Comparison of ENCODE assay signal across 17 cellular contexts in the genomic region with DNA sequence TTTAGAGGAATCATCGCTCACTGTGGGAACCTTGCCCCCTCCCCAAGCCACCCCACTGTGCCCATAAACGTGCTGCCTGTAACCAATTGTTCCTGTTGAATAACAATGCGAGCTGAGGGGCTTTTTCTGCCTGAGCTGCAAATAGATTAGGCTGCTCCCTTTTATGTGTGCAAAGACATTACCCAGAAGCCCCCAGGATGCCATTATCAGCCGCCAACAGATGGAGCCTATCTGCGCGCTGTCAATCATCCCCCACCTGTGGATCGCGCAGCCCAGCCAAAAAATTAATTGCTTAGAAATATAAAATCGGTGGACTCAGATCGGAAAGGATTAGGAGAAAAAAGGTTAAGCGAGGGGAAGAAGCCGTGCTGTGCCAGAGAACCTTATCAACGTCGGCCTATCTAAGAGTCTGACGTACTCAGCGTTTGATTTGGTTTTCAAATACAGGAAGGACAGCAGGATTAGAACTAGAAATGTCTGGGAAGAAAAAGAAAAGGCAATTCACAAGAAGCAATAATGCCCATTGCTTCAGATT.
A peak's percentile ranks its signal among the peaks of the same experiment; 100 is the strongest.
DNase-seq lines count a peak whose midpoint lies in the region; ATAC-seq, FAIRE-seq and TF ChIP-seq lines count a peak whose summit lies in the region.
"Had no signal": no experiment of that assay in that cellular context is flagged by ENCODE, and none has a peak within 500 bp of the region (broad histone marks: within the 10 kb centered on the region; RNA-seq: fewer than 3 reads in every experiment).

No MANE protein-coding gene starts in this region.

- H3K9me3 ChIP-seq in K562 (replicated peaks; ENCODE audit: control insufficient read depth, insufficient read depth, low read depth, low read length) (0 out of 2 replicates have a peak, but pooled peaks cover 1% of the 10 kb centered on the region), colonic mucosa (no peaks in the 10 kb centered on the region)

- no peaks in the 10 kb centered on the region for H4K20me1 ChIP-seq in K562 (replicated peaks; ENCODE audit: control insufficient read depth, insufficient read depth, low read length)

- CTCF ChIA-PET in K562 (lab: Yijun Ruan, JAX; ENCODE audit: low intra/inter-chr PET ratio), result interaction anchor here (0.7 kb wide), 1 partner anchor 501 kb away, joined by 3 read pairs; no protein-coding TSS in a partner anchor

- POLR2A ChIA-PET in K562 (lab: Yijun Ruan, JAX), result no interaction called here

- peak; percentile 92 for ATAC-seq in K562
- ATAC-seq: activated naive CD4-positive, alpha-beta T cell treated with anti-CD3 and anti-CD28 coated beads, Interleukin-2, amount 50 U/mL, for 72 hours; activated T-cell treated with anti-CD3 and anti-CD28 coated beads, Interleukin-2, amount 50 U/mL, for 4 hours; natural killer cell treated with Interleukin-12 subunit alpha and Interleukin-12 subunit beta and Interleukin-15 and Interleukin-18, amount 100 ng/mL, for 72 hours; sciatic nerve had no signal

- TF ChIP-seq EP300 in K562 (IDR thresholded peaks at IDR 0.05; ENCODE audit: low read length), result peak; percentile 91

- H3K27ac ChIP-seq in K562 (ENCODE audit: extremely low read depth, low read depth, low read length), result no peak overlapping the region
- no peak overlapping the region for H3K27ac ChIP-seq in colonic mucosa

- no peak for TF ChIP-seq RAD21 in K562 (CRISPR knock-in tag; conservative IDR thresholded peaks at IDR 0.05 in 1 of 2, IDR thresholded peaks at IDR 0.05 in 1 of 2)

- H3K4me1 ChIP-seq in K562 (replicated peaks in 1 of 2; ENCODE audit: control insufficient read depth in 2 of 2, insufficient read depth in 2 of 2, low read length in 2 of 2) (peaks cover 0 to 7% of the 10 kb centered on the region in 2 experiments; a peak in 2 of 5 replicates), colonic mucosa (no peaks in the 10 kb centered on the region)

- intact Hi-C loops in K562 (cut with micrococcal nuclease) (no loop called here), colonic mucosa (cut with DNase I) (no loop called here)

- TF ChIP-seq CTCF in K562 (IDR thresholded peaks at IDR 0.05 in 2 of 3, conservative IDR thresholded peaks at IDR 0.05 in 1 of 3; ENCODE audit: insufficient read depth in 2 of 3, low read depth in 1 of 3, low read length in 3 of 3) (no peak), colonic mucosa (IDR thresholded peaks at IDR 0.05) (no peak)

- H3K4me2 ChIP-seq in K562 (ENCODE audit: insufficient read depth, low read length), result peak overlapping the region; percentile 66

- no peaks in the 10 kb centered on the region for H3K79me2 ChIP-seq in K562 (ENCODE audit: control insufficient read depth, insufficient read depth, low read length)

- no peak for TF ChIP-seq POLR2A in K562 (conservative IDR thresholded peaks at IDR 0.05)

- no peaks in the 10 kb centered on the region for H3K36me3 ChIP-seq in K562 (ENCODE audit: control insufficient read depth, insufficient read depth, low read length)
- H3K36me3 ChIP-seq in colonic mucosa, result no peaks in the 10 kb centered on the region

- DNase-seq in NCI-H2171 treated with DMSO at 0.1 percent for 48 hours (lab: John Stamatoyannopoulos, UW), result peak; percentile 68
- DNase-seq in K562 (ENCODE audit: extremely low read depth in 1 of 4, low spot score in 3 of 4), result peak; percentile 66 to 82 (median 76)
- peak; percentile 78 for DNase-seq in iPS-NIHi7 (ENCODE audit: extremely low spot score)
- no peak for DNase-seq in GOT3 (lab: John Stamatoyannopoulos, UW)
- no peak for DNase-seq in T-helper 2 cell
- no peak for DNase-seq in colonic mucosa
- no peak for DNase-seq in GM03348 (ENCODE audit: low spot score)
- DNase-seq: activated T-cell treated with anti-CD3 and anti-CD28 coated beads, Interleukin-2, amount 50 U/mL, for 4 hours; C1 segment of cervical spinal cord; effector CD8-positive, alpha-beta T cell; mammary epithelial cell; SIG-M5; stimulated activated CD4-positive, alpha-beta T cell treated with anti-CD3 and anti-CD28 coated beads, Interleukin-2, amount 100 ng/mL, for 24 hours; T-helper 9 cell had no signal

- in situ Hi-C loops in K562 (cut with MboI), result no loop called here

- H3K9ac ChIP-seq in K562 (ENCODE audit: insufficient read depth in 1 of 2, low read depth in 2 of 2, low read length in 2 of 2) (peak overlapping the region in 1 of 2 experiments; percentile 21; a peak in 1 of 4 replicates), colonic mucosa (ENCODE audit: low read depth in 2 of 2, low read length in 2 of 2) (no peak overlapping the region)

- 1% methylated on average over 16 of the region's 16 CpGs for WGBS in K562 (ENCODE audit: insufficient coverage, low coverage, missing lambda C conversion rate)

- peak; percentile 78 for FAIRE-seq in K562 (lab: Jason Lieb, UNC)

- no TSS peak for BruUV-seq in K562 (replicated peaks; lab: Mats Ljungman, UMichigan)

- peak overlapping the region; percentile 48; the same call in 1 of the 2 replicates for H2AFZ ChIP-seq in K562 (ENCODE audit: low read depth, low read length)

- H3K9me1 ChIP-seq in K562 (ENCODE audit: control insufficient read depth, insufficient read depth, low read length), result no peaks in the 10 kb centered on the region

- H3K27me3 ChIP-seq in K562 (ENCODE audit: control insufficient read depth in 2 of 2, insufficient read depth in 2 of 2, low read length in 2 of 2) (no peaks in the 10 kb centered on the region), colonic mucosa (no peaks in the 10 kb centered on the region)

- H3K4me3 ChIP-seq in K562 (peak overlapping the region; percentile 6; the same call in 1 of the 2 replicates), colonic mucosa (no peak overlapping the region)

TF ChIP-seq in K562, 482 proteins besides CTCF, POLR2A, EP300 and RAD21 (continues in another document):
- TF ChIP-seq, protein P1, sequence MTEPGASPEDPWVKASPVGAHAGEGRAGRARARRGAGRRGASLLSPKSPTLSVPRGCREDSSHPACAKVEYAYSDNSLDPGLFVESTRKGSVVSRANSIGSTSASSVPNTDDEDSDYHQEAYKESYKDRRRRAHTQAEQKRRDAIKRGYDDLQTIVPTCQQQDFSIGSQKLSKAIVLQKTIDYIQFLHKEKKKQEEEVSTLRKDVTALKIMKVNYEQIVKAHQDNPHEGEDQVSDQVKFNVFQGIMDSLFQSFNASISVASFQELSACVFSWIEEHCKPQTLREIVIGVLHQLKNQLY (CRISPR knock-in tag; conservative IDR thresholded peaks at IDR 0.05), result no peak
- TF ChIP-seq, protein P2, sequence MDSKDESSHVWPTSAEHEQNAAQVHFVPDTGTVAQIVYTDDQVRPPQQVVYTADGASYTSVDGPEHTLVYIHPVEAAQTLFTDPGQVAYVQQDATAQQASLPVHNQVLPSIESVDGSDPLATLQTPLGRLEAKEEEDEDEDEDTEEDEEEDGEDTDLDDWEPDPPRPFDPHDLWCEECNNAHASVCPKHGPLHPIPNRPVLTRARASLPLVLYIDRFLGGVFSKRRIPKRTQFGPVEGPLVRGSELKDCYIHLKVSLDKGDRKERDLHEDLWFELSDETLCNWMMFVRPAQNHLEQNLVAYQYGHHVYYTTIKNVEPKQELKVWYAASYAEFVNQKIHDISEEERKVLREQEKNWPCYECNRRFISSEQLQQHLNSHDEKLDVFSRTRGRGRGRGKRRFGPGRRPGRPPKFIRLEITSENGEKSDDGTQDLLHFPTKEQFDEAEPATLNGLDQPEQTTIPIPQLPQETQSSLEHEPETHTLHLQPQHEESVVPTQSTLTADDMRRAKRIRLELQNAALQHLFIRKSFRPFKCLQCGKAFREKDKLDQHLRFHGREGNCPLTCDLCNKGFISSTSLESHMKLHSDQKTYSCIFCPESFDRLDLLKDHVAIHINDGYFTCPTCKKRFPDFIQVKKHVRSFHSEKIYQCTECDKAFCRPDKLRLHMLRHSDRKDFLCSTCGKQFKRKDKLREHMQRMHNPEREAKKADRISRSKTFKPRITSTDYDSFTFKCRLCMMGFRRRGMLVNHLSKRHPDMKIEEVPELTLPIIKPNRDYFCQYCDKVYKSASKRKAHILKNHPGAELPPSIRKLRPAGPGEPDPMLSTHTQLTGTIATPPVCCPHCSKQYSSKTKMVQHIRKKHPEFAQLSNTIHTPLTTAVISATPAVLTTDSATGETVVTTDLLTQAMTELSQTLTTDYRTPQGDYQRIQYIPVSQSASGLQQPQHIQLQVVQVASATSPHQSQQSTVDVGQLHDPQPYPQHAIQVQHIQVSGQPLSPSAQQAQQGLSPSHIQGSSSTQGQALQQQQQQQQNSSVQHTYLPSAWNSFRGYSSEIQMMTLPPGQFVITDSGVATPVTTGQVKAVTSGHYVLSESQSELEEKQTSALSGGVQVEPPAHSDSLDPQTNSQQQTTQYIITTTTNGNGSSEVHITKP (IDR thresholded peaks at IDR 0.05; ENCODE audit: partially characterized antibody), result no peak
- TF ChIP-seq ZNF3 (CRISPR knock-in tag; IDR thresholded peaks at IDR 0.05), result no peak
- no peak for TF ChIP-seq ILK (tag; IDR thresholded peaks at IDR 0.05; ENCODE audit: borderline replicate concordance, low read depth)
- TF ChIP-seq, protein P3, sequence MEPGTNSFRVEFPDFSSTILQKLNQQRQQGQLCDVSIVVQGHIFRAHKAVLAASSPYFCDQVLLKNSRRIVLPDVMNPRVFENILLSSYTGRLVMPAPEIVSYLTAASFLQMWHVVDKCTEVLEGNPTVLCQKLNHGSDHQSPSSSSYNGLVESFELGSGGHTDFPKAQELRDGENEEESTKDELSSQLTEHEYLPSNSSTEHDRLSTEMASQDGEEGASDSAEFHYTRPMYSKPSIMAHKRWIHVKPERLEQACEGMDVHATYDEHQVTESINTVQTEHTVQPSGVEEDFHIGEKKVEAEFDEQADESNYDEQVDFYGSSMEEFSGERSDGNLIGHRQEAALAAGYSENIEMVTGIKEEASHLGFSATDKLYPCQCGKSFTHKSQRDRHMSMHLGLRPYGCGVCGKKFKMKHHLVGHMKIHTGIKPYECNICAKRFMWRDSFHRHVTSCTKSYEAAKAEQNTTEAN (CRISPR knock-in tag; IDR thresholded peaks at IDR 0.05), result no peak
- no peak for TF ChIP-seq TAF7 (tag; IDR thresholded peaks at IDR 0.05)
- no peak for TF ChIP-seq ZNF263 (CRISPR knock-in tag; IDR thresholded peaks at IDR 0.05; ENCODE audit: borderline replicate concordance)
- peak; percentile 35; the same call in 1 of the 2 replicates for TF ChIP-seq ZBTB7A (IDR thresholded peaks at IDR 0.05; ENCODE audit: borderline replicate concordance, control insufficient read depth, low read depth, low read length)
- TF ChIP-seq MECOM (CRISPR knock-in tag; IDR thresholded peaks at IDR 0.05), result peak; percentile 76
- no peak for TF ChIP-seq ZFP1 (CRISPR knock-in tag; IDR thresholded peaks at IDR 0.05)
- no peak for TF ChIP-seq ZNF444 (CRISPR knock-in tag; IDR thresholded peaks at IDR 0.05)

Comparison
In these comparisons a context has a peak if more than half of its experiments do, and no peak if none do; other contexts are left out.
1. DNase-seq: peak in NCI-H2171 treated with DMSO at 0.1 percent for 48 hours (single experiment), K562 (4 of 4) and iPS-NIHi7 (single experiment); none in GOT3 (single experiment), T-helper 2 cell (0 of 5), colonic mucosa (single experiment) and GM03348 (single experiment).